Comparison of ENCODE assay signal across 8 cellular contexts in genomic region chr6:291697-292505, GRCh38. TPM values are rescaled to one million over a fixed set of nuclear protein-coding genes. Genes with fewer than 3 reads are reported as not detected.
A peak's percentile ranks its signal among the peaks of the same experiment; 100 is the strongest.
DNase-seq lines count a peak whose midpoint lies in the region; ATAC-seq, FAIRE-seq and TF ChIP-seq lines count a peak whose summit lies in the region.

TSS of gene DUSP22 (plus strand) at chr6:292487. CDS start at chr6:292540, 53 bp downstream.

- no peaks in the 10 kb centered on the region for H3K9me3 ChIP-seq in neuron (ENCODE audit: low read length)

- H3K4me3 ChIP-seq in fibroblast of the aortic adventitia (ENCODE audit: low read depth, low read length) (peak within 1 kb of the TSS; percentile 80), neuron (ENCODE audit: low read length) (peak within 1 kb of the TSS; percentile 62)

- no peaks in the 10 kb centered on the region for H3K36me3 ChIP-seq in neuron (ENCODE audit: insufficient read depth, low read length)

- peak within 1 kb of the TSS; percentile 59 for H2AFZ ChIP-seq in neuron (ENCODE audit: low read depth, low read length)

- ATAC-seq in GM21825 (IDR thresholded peaks at IDR 0.05; ENCODE audit: unreplicated experiment): peak; percentile 39

- H3K27ac ChIP-seq in substantia nigra (ENCODE audit: low read depth, low read length, poor library complexity, severe bottlenecking): peak within 1 kb of the TSS; percentile 94

- no peak for TF ChIP-seq CTCF in D721Med (IDR thresholded peaks at IDR 0.05; ENCODE audit: insufficient read depth, missing control alignments)
- no peak for TF ChIP-seq CTCF in fibroblast of the aortic adventitia (IDR thresholded peaks at IDR 0.05; ENCODE audit: insufficient read depth, low read length)

- FAIRE-seq in D721Med (lab: Jason Lieb, UNC): no peak

- DNase-seq in D721Med (ENCODE audit: insufficient read length, low spot score) (peak; percentile 92), LoVo (ENCODE audit: low spot score) (peak; percentile 85), fibroblast of the aortic adventitia (ENCODE audit: low read depth) (peak; percentile 83), substantia nigra (lab: John Stamatoyannopoulos, UW) (no peak), NOMO-1 (lab: John Stamatoyannopoulos, UW; ENCODE audit: unreplicated experiment in 2 of 2) (no peak)
- DNase-seq in activated T-cell treated with anti-CD3 and anti-CD28 coated beads, Interleukin-2, amount 50 U/mL, for 48 hours: peak; percentile 88 to 91

- H3K27me3 ChIP-seq in neuron (ENCODE audit: insufficient read depth, low read length): peaks cover 12% of the 10 kb centered on the region

- H3K4me1 ChIP-seq in neuron (ENCODE audit: insufficient read depth, low read length): peaks cover 11% of the 10 kb centered on the region

RNA-seq across cellular contexts. Expression of gene DUSP22, which starts in this region (rescaled TPM):
- 17.0 and 18.6 TPM in 2 replicates for total RNA-seq in fibroblast of the aortic adventitia (ENCODE audit: low replicate concordance)

Comparison
In these comparisons a context has a peak if more than half of its experiments do, and no peak if none do; other contexts are left out.
1. DNase-seq: peak in D721Med (single experiment), LoVo (single experiment), activated T-cell treated with anti-CD3 and anti-CD28 coated beads, Interleukin-2, amount 50 U/mL, for 48 hours (2 of 2) and fibroblast of the aortic adventitia (single experiment); none in substantia nigra (0 of 49) and NOMO-1 (0 of 2).